In genomic region chr10:50063100-50063499, GRCh38 we compare ENCODE assay signal across 1 cellular context.
TF ChIP-seq lines count a peak whose summit lies in the region.

No MANE protein-coding gene starts in this region.

TF ChIP-seq in HepG2, 621 proteins besides CTCF, POLR2A, EP300 and RAD21:
- TF ChIP-seq ZNF629 (CRISPR knock-in tag; conservative IDR thresholded peaks at IDR 0.05) (no peak), LCORL (IDR thresholded peaks at IDR 0.05) (no peak), LCORL (CRISPR knock-in tag; IDR thresholded peaks at IDR 0.05) (no peak), ZNF740 (CRISPR knock-in tag; IDR thresholded peaks at IDR 0.05) (peak; percentile 98)
